Comparison of ENCODE assay signal across 9 cellular contexts in genomic region chr1:23403355-23403734, GRCh38. TPM values are rescaled to one million over a fixed set of nuclear protein-coding genes. Genes with fewer than 3 reads are reported as not detected.
DNase-seq lines count a peak whose midpoint lies in the region; ATAC-seq, FAIRE-seq and TF ChIP-seq lines count a peak whose summit lies in the region.
"Had no signal": no experiment of that assay in that cellular context is flagged by ENCODE, and none has a peak within 500 bp of the region (broad histone marks: within the 10 kb centered on the region; RNA-seq: fewer than 3 reads in every experiment).

No MANE protein-coding gene starts in this region.

- H3K4me2 ChIP-seq in H1 (ENCODE audit: insufficient read depth in 1 of 2, low read depth in 2 of 2, low read length in 2 of 2) = peak overlapping the region; percentile 10 to 74; a peak in 3 of 4 replicates
- peak overlapping the region; percentile 72 for H3K4me2 ChIP-seq in neural progenitor cell

- no peaks in the 10 kb centered on the region for H3K36me3 Mint-ChIP-seq in neural progenitor cell

- H2BK12ac ChIP-seq in H1 (ENCODE audit: low read depth, low read length) = no peak overlapping the region

- H3K23ac ChIP-seq in H1 (ENCODE audit: insufficient read length) = no peak overlapping the region

- no peak overlapping the region for H3K4me3 Mint-ChIP-seq in neural progenitor cell

- H3K27me3 ChIP-seq in A673 (replicated peaks; ENCODE audit: insufficient read depth, low read depth, low read length, poor library complexity) (no peaks in the 10 kb centered on the region), H1 (replicated peaks in 1 of 4; ENCODE audit: control insufficient read depth in 3 of 4, extremely low read depth in 1 of 4, insufficient read depth in 3 of 4, low read length in 3 of 4) (peaks cover 18 to 95% (median 57%) of the 10 kb centered on the region in 4 experiments), neural progenitor cell (peaks cover 98% of the 10 kb centered on the region)

- intact Hi-C loops in A673 (cut with micrococcal nuclease; ENCODE audit: unreplicated experiment) = loop anchor here (5.0 to 10.0 kb wide), 3 partner anchors 89 to 426 kb away; no protein-coding TSS in a partner anchor

- TF ChIP-seq EP300 in H1 (IDR thresholded peaks at IDR 0.05; ENCODE audit: borderline replicate concordance in 1 of 2, low read depth in 2 of 2, low read length in 2 of 2) = no peak

- H3K23me2 ChIP-seq in H1 (ENCODE audit: low read depth, low read length) = no peaks in the 10 kb centered on the region

- peaks cover 2% of the 10 kb centered on the region for H3K27me3 Mint-ChIP-seq in neural progenitor cell (ENCODE audit: insufficient read depth, low read depth)

- H3K9ac ChIP-seq in H1 (replicated peaks in 1 of 4; ENCODE audit: extremely low read depth in 1 of 4, low read depth in 3 of 4, low read length in 3 of 4) (no peak overlapping the region), neural progenitor cell (no peak overlapping the region)

- H2BK120ac ChIP-seq in H1 (replicated peaks; ENCODE audit: low read depth, low read length) = no peak overlapping the region

- no peak for DNase-seq in A673 (ENCODE audit: low spot score)
- no peak for DNase-seq in NB4 (ENCODE audit: low read depth)
- DNase-seq in H1 (ENCODE audit: low read depth in 1 of 2, low spot score in 2 of 2) = no peak
- DNase-seq in neural progenitor cell (ENCODE audit: low spot score) = no peak
- no peak for DNase-seq in A172 (ENCODE audit: low spot score)
- no peak for DNase-seq in SW 1271 (lab: John Stamatoyannopoulos, UW)
- DNase-seq in SKM-1 (lab: John Stamatoyannopoulos, UW; ENCODE audit: unreplicated experiment) = no peak

- no peaks in the 10 kb centered on the region for H3K36me3 ChIP-seq in A673 (ENCODE audit: insufficient read depth, low read length, poor library complexity, severe bottlenecking)
- no peaks in the 10 kb centered on the region for H3K36me3 ChIP-seq in H1 (ENCODE audit: control insufficient read depth in 2 of 4, insufficient read depth in 4 of 4, low read length in 3 of 4)
- no peaks in the 10 kb centered on the region for H3K36me3 ChIP-seq in neural progenitor cell

- H2AFZ ChIP-seq in H1 (ENCODE audit: low read length) (no peak overlapping the region), neural progenitor cell (replicated peaks) (no peak overlapping the region)

- H3K79me2 ChIP-seq in H1 (ENCODE audit: control insufficient read depth in 1 of 2, insufficient read depth in 2 of 2, low read length in 2 of 2) (no peaks in the 10 kb centered on the region), neural progenitor cell (ENCODE audit: low read depth) (no peaks in the 10 kb centered on the region)

- no peak for TF ChIP-seq POLR2A in NB4 (IDR thresholded peaks at IDR 0.05; ENCODE audit: extremely low read depth, insufficient read length)
- TF ChIP-seq POLR2A in H1 (IDR thresholded peaks at IDR 0.05; ENCODE audit: control extremely low read depth in 1 of 2, low read depth in 2 of 2, low read length in 2 of 2) = no peak

- H4K5ac ChIP-seq in H1 (ENCODE audit: insufficient read length, low read depth, low read length) = no peak overlapping the region

- WGBS in H1 (ENCODE audit: extremely low coverage in 1 of 2, insufficient coverage in 1 of 2, insufficient read length in 1 of 2, insufficient replicate concordance in 2 of 2, low coverage in 1 of 2, low lambda C conversion rate in 2 of 2, missing lambda C conversion rate in 1 of 2), 2 experiments = 42% methylated on average over 4 of the region's 4 CpGs; no CpG with 5 or more reads in 1 of the 2 experiments

- H3K4me1 ChIP-seq in A673 (ENCODE audit: insufficient read depth, low read length, poor library complexity, severe bottlenecking) = peaks cover 27% of the 10 kb centered on the region
- H3K4me1 ChIP-seq in H1 (replicated peaks in 1 of 4; ENCODE audit: control insufficient read depth in 3 of 4, insufficient read depth in 4 of 4, low read length in 3 of 4) = peaks cover 0 to 4% (median 2%) of the 10 kb centered on the region in 4 experiments; a peak in 2 of 7 replicates
- H3K4me1 ChIP-seq in neural progenitor cell = no peaks in the 10 kb centered on the region

- no peak overlapping the region for H2BK15ac ChIP-seq in H1 (ENCODE audit: low read length)

- no peak overlapping the region for H2AK5ac ChIP-seq in H1 (ENCODE audit: low read depth, low read length)

- FAIRE-seq in H1 (lab: Jason Lieb, UNC) = no peak

- POLR2A ChIA-PET in A673 (lab: Charles Lee; ENCODE audit: low non-redundant PET) (interaction anchor here (0.5 kb wide), 1 partner anchor 59 kb away, joined by 14 read pairs; the partner anchor contains the start of gene HNRNPR), H1 (lab: Charles Lee; ENCODE audit: partially characterized antibody) (interaction anchor here (1.2 to 1.7 kb wide), 3 partner anchors 13 to 59 kb away, joined by 3 to 8 read pairs (median 4); partner anchors contain the start of gene HNRNPR)

- H3K27ac Mint-ChIP-seq in neural progenitor cell = no peak overlapping the region
- H3K27ac Mint-ChIP-seq: nephron progenitor cell had no signal

- H3K27ac ChIP-seq in A673 (ENCODE audit: low read depth, low read length, poor library complexity, severe bottlenecking) (peak overlapping the region; percentile 7), H1 (ENCODE audit: low read depth, low read length) (no peak overlapping the region), neural progenitor cell (no peak overlapping the region)

- no peak for TF ChIP-seq CTCF in A673 (conservative IDR thresholded peaks at IDR 0.05; ENCODE audit: low read depth, low read length)
- TF ChIP-seq CTCF in NB4 (IDR thresholded peaks at IDR 0.05; ENCODE audit: low read depth, low read length) = no peak
- no peak for TF ChIP-seq CTCF in H1 (IDR thresholded peaks at IDR 0.05; ENCODE audit: control extremely low read depth in 1 of 3, insufficient read depth in 1 of 3, low read depth in 1 of 3, low read length in 3 of 3)
- no peak for TF ChIP-seq CTCF in neural progenitor cell (IDR thresholded peaks at IDR 0.05)

- no peak overlapping the region for H3K4ac ChIP-seq in H1 (replicated peaks; ENCODE audit: insufficient read length, low read depth, low read length)

- no peak overlapping the region for H2BK20ac ChIP-seq in H1 (ENCODE audit: low read length)

- no peaks in the 10 kb centered on the region for H3F3A ChIP-seq in neural progenitor cell (ENCODE audit: low read depth)

- H3K79me1 ChIP-seq in H1 (ENCODE audit: low read depth, low read length) = no peaks in the 10 kb centered on the region

- H2BK5ac ChIP-seq in H1 (ENCODE audit: low read depth, low read length) = no peak overlapping the region

- no peak overlapping the region for H4K91ac ChIP-seq in H1 (replicated peaks; ENCODE audit: insufficient read length, low read length)

- H4K20me1 ChIP-seq in H1 (replicated peaks in 1 of 2; ENCODE audit: control insufficient read depth in 1 of 2, insufficient read depth in 2 of 2, low read length in 2 of 2) (peaks cover 0 to 3% of the 10 kb centered on the region in 2 experiments), neural progenitor cell (ENCODE audit: low read depth) (no peaks in the 10 kb centered on the region)

- H3K18ac ChIP-seq in H1 (ENCODE audit: extremely low read depth, low read length) = no peak overlapping the region

- CTCF ChIA-PET in A673 (lab: Charles Lee) (interaction anchor here (0.6 to 1.2 kb wide), 16 partner anchors 8 to 304 kb away, joined by 3 to 9 read pairs (median 3); partner anchors contain the start of genes HNRNPR, HTR1D and ZNF436), H1 (lab: Charles Lee; ENCODE audit: partially characterized antibody) (interaction anchor here (0.6 to 3.7 kb wide), 40 partner anchors 9 to 349 kb away, joined by 3 to 44 read pairs (median 4); partner anchors contain the start of genes HNRNPR and ZNF436)

- no peak for ATAC-seq in HG03442 (IDR thresholded peaks at IDR 0.05; ENCODE audit: unreplicated experiment)

- H3K56ac ChIP-seq in H1 (replicated peaks; ENCODE audit: insufficient read length, low read depth, low read length) = no peak overlapping the region

- no peak for TF ChIP-seq RAD21 in H1 (IDR thresholded peaks at IDR 0.05 in 1 of 2, conservative IDR thresholded peaks at IDR 0.05 in 1 of 2; ENCODE audit: low read depth in 2 of 2, low read length in 2 of 2)

- no TSS peak for BruUV-seq in A673 (replicated peaks; lab: Mats Ljungman, UMichigan)

- peaks cover 18% of the 10 kb centered on the region for H3K4me1 Mint-ChIP-seq in neural progenitor cell

- H3K9me3 Mint-ChIP-seq in neural progenitor cell = no peaks in the 10 kb centered on the region
- H3K9me3 Mint-ChIP-seq: nephron progenitor cell had no signal

- no peak overlapping the region for H3K14ac ChIP-seq in H1 (ENCODE audit: insufficient read length)

- H4K8ac ChIP-seq in H1 (ENCODE audit: extremely low read depth, insufficient read depth, low read length) = no peak overlapping the region

- no peak overlapping the region for H3K4me3 ChIP-seq in A673 (ENCODE audit: low read depth, low read length, poor library complexity, severe bottlenecking)
- peak overlapping the region; percentile 72 for H3K4me3 ChIP-seq in NB4 (ENCODE audit: low read depth, low read length)
- H3K4me3 ChIP-seq in H1 (ENCODE audit: extremely low read depth in 1 of 4, insufficient read depth in 2 of 4, low read depth in 3 of 4, low read length in 4 of 4) = peak overlapping the region in 1 of 4 experiments; percentile 49; a peak in 1 of 8 replicates
- no peak overlapping the region for H3K4me3 ChIP-seq in neural progenitor cell

- no peaks in the 10 kb centered on the region for H3K9me3 ChIP-seq in A673 (ENCODE audit: low read depth, low read length, poor library complexity, severe bottlenecking)
- H3K9me3 ChIP-seq in H1 (ENCODE audit: insufficient read depth in 2 of 2, low read depth in 1 of 2, low read length in 1 of 2) = no peaks in the 10 kb centered on the region
- no peaks in the 10 kb centered on the region for H3K9me3 ChIP-seq in neural progenitor cell (ENCODE audit: low read depth)

RNA-seq across cellular contexts. Expression of gene TCEA3, which starts 21.2 kb away (rescaled TPM):
- 0.76 and 0.99 TPM in 2 replicates for total RNA-seq in A673 (2021)
- 0.21 TPM in 1 of 2 replicates, not detected in the other for total RNA-seq in H1 (2021; fragmentation: NEBNext Ultra II Directional; extraction: Animal tissue kit (Norgen Biotek cat#: 25700))
- polyA plus RNA-seq in H1 (2011; rRNA removed) = 0.08 and 0.13 TPM in 2 replicates
- polyA plus RNA-seq in H1 (2011; cell fraction: cytosol; rRNA removed) = 0.17 TPM
- 0.09 TPM for polyA plus RNA-seq in H1 (2011; cell fraction: nucleus; rRNA removed)
- polyA plus RNA-seq in H1 (2012, experiment 1 of 2) = 0.11 to 0.28 TPM (median 0.19 TPM) in 3 of 4 replicates, not detected in the other
- polyA plus RNA-seq in H1 (2012, experiment 2 of 2) = 0.10 TPM
- 0.22 TPM for polyA plus RNA-seq in H1 (2013, experiment 1 of 2)
- 0.15 TPM for polyA plus RNA-seq in H1 (2013, experiment 2 of 2)
- 0.38 TPM in 1 of 2 replicates, not detected in the other for polyA minus RNA-seq in H1 (2011; rRNA and poly(A)+ RNA removed)
- not detected for polyA minus RNA-seq in H1 (2011; cell fraction: cytosol; rRNA and poly(A)+ RNA removed)
- 0.40 TPM for polyA minus RNA-seq in H1 (2011; cell fraction: nucleus; rRNA and poly(A)+ RNA removed)
- 0.53 and 0.54 TPM in 2 replicates for total RNA-seq in neural progenitor cell (ENCODE audit: low replicate concordance)
- 0.89 TPM in 1 of 2 replicates, not detected in the other for total RNA-seq in A172 (2014; rRNA removed; shearing (Covaris generic))

RNA-seq across cellular contexts. Expression of gene ZNF436, which starts 33.7 kb away (rescaled TPM):
- 13.7 and 14.8 TPM in 2 replicates for total RNA-seq in A673 (2021)
- total RNA-seq in H1 (2021; fragmentation: NEBNext Ultra II Directional; extraction: Animal tissue kit (Norgen Biotek cat#: 25700)) = 1.6 and 1.8 TPM in 2 replicates
- polyA plus RNA-seq in H1 (2011; rRNA removed) = 0.31 and 0.65 TPM in 2 replicates
- 0.58 TPM for polyA plus RNA-seq in H1 (2011; cell fraction: cytosol; rRNA removed)
- polyA plus RNA-seq in H1 (2011; cell fraction: nucleus; rRNA removed) = 0.41 TPM
- 0.86 to 1.2 TPM (median 0.91 TPM) in 4 replicates for polyA plus RNA-seq in H1 (2012, experiment 1 of 2)
- polyA plus RNA-seq in H1 (2012, experiment 2 of 2) = 0.07 TPM
- polyA plus RNA-seq in H1 (2013, experiment 1 of 2) = 0.81 TPM
- 0.75 TPM for polyA plus RNA-seq in H1 (2013, experiment 2 of 2)
- 1.5 and 2.6 TPM in 2 replicates for polyA minus RNA-seq in H1 (2011; rRNA and poly(A)+ RNA removed)
- polyA minus RNA-seq in H1 (2011; cell fraction: cytosol; rRNA and poly(A)+ RNA removed) = 0.73 TPM
- 1.4 TPM for polyA minus RNA-seq in H1 (2011; cell fraction: nucleus; rRNA and poly(A)+ RNA removed)
- 10.4 and 15.4 TPM in 2 replicates for total RNA-seq in neural progenitor cell (ENCODE audit: low replicate concordance)
- 7.5 and 8.2 TPM in 2 replicates for total RNA-seq in A172 (2014; rRNA removed; shearing (Covaris generic))

RNA-seq across cellular contexts. Expression of gene HNRNPR, which starts 59.3 kb away (rescaled TPM):
- total RNA-seq in A673 (2021) (300 and 304 TPM in 2 replicates), neural progenitor cell (ENCODE audit: low replicate concordance) (231 and 317 TPM in 2 replicates)
- 203 and 214 TPM in 2 replicates for total RNA-seq in H1 (2021; fragmentation: NEBNext Ultra II Directional; extraction: Animal tissue kit (Norgen Biotek cat#: 25700))
- 76.8 and 110 TPM in 2 replicates for polyA plus RNA-seq in H1 (2011; rRNA removed)
- 157 TPM for polyA plus RNA-seq in H1 (2011; cell fraction: cytosol; rRNA removed)
- polyA plus RNA-seq in H1 (2011; cell fraction: nucleus; rRNA removed) = 30.5 TPM
- 159 to 195 TPM (median 176 TPM) in 4 replicates for polyA plus RNA-seq in H1 (2012, experiment 1 of 2)
- 19.5 TPM for polyA plus RNA-seq in H1 (2012, experiment 2 of 2)
- polyA plus RNA-seq in H1 (2013, experiment 1 of 2) = 105 TPM
- 107 TPM for polyA plus RNA-seq in H1 (2013, experiment 2 of 2)
- polyA minus RNA-seq in H1 (2011; rRNA and poly(A)+ RNA removed) = 106 and 111 TPM in 2 replicates
- polyA minus RNA-seq in H1 (2011; cell fraction: cytosol; rRNA and poly(A)+ RNA removed) = 67.5 TPM
- polyA minus RNA-seq in H1 (2011; cell fraction: nucleus; rRNA and poly(A)+ RNA removed) = 50.2 TPM
- 139 and 162 TPM in 2 replicates for total RNA-seq in A172 (2014; rRNA removed; shearing (Covaris generic))
